In the genomic region with DNA sequence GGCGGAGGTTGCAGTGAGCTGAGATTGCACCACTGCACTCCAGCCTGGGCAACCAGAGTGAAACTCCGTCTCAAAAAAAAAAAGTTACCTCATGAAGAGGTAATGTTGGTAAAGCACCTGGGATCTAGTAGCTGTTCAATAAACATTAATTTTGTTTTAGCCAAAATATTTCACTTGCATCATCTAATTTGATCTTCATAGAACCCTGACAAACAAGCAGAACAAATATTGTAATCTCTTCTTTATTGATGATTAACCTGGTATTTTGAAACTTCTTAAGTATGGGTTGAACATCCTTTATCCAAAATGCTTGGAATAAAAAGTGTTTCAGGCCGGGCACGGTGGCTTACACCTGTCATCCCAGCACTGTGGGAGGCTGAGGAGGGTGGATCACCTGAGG, we compare ENCODE assay signal across 13 cellular contexts.
A peak's percentile ranks its signal among the peaks of the same experiment; 100 is the strongest.
DNase-seq lines count a peak whose midpoint lies in the region; ATAC-seq and TF ChIP-seq lines count a peak whose summit lies in the region.
"Had no signal": no experiment of that assay in that cellular context is flagged by ENCODE, and none has a peak within 500 bp of the region (broad histone marks: within the 10 kb centered on the region; RNA-seq: fewer than 3 reads in every experiment).

No MANE protein-coding gene starts in this region.

- H3K27ac ChIP-seq in 22Rv1 = peak overlapping the region; percentile 12

- peaks cover 89% of the 10 kb centered on the region for H3K36me3 Mint-ChIP-seq in activated CD8-positive, alpha-beta T cell treated with anti-CD3 and anti-CD28 coated beads for 36 hours (ENCODE audit: low read depth)
- H3K36me3 Mint-ChIP-seq in activated CD8-positive, alpha-beta T cell treated with anti-CD3 and anti-CD28 coated beads, Interleukin-2, amount 10 ng/mL, durations not matched to agents 7 days and 5 days (ENCODE audit: low read depth) = peaks cover 85% of the 10 kb centered on the region
- peaks cover 6% of the 10 kb centered on the region for H3K36me3 Mint-ChIP-seq in IgD-negative memory B cell
- H3K36me3 Mint-ChIP-seq in immature natural killer cell = peaks cover 6 to 27% (median 15%) of the 10 kb centered on the region in 3 donors

- no peak for TF ChIP-seq CTCF in activated CD8-positive, alpha-beta T cell treated with anti-CD3 and anti-CD28 coated beads for 36 hours (IDR thresholded peaks at IDR 0.05)
- TF ChIP-seq CTCF in 22Rv1 (IDR thresholded peaks at IDR 0.05) = no peak

- peaks cover 6% of the 10 kb centered on the region for H3K9me3 Mint-ChIP-seq in activated CD8-positive, alpha-beta T cell treated with anti-CD3 and anti-CD28 coated beads for 36 hours
- H3K9me3 Mint-ChIP-seq in activated CD8-positive, alpha-beta T cell treated with anti-CD3 and anti-CD28 coated beads, Interleukin-2, amount 10 ng/mL, durations not matched to agents 7 days and 5 days (ENCODE audit: insufficient read depth) = no peaks in the 10 kb centered on the region
- H3K9me3 Mint-ChIP-seq in IgD-negative memory B cell (no peaks in the 10 kb centered on the region), immature natural killer cell (no peaks in the 10 kb centered on the region)

- intact Hi-C loops in activated CD8-positive, alpha-beta T cell treated with anti-CD3 and anti-CD28 coated beads for 36 hours (cut with micrococcal nuclease) = no loop called here

- POLR2A ChIA-PET in activated CD8-positive, alpha-beta T cell treated with anti-CD3 and anti-CD28 coated beads for 36 hours (lab: Charles Lee) = interaction anchor here (0.5 to 7.3 kb wide), 4 partner anchors 10 to 171 kb away, joined by 3 to 89 read pairs (median 6); no protein-coding TSS in a partner anchor
- POLR2A ChIA-PET in activated CD8-positive, alpha-beta T cell treated with anti-CD3 and anti-CD28 coated beads, Interleukin-2, amount 10 ng/mL, durations not matched to agents 7 days and 5 days (lab: Charles Lee) = interaction anchor here (0.7 to 3.6 kb wide), 7 partner anchors 10 to 169 kb away, joined by 3 to 20 read pairs (median 4); no protein-coding TSS in a partner anchor

- peaks cover 76% of the 10 kb centered on the region for H3K4me1 Mint-ChIP-seq in activated CD8-positive, alpha-beta T cell treated with anti-CD3 and anti-CD28 coated beads for 36 hours (ENCODE audit: low read depth)
- H3K4me1 Mint-ChIP-seq in activated CD8-positive, alpha-beta T cell treated with anti-CD3 and anti-CD28 coated beads, Interleukin-2, amount 10 ng/mL, durations not matched to agents 7 days and 5 days (ENCODE audit: low read depth) = peaks cover 67% of the 10 kb centered on the region
- H3K4me1 Mint-ChIP-seq in IgD-negative memory B cell = peaks cover 37 to 47% (median 45%) of the 10 kb centered on the region in 3 donors
- H3K4me1 Mint-ChIP-seq in immature natural killer cell = peaks cover 48 to 84% of the 10 kb centered on the region in 2 donors

- peak overlapping the region; percentile 76 for H3K27ac Mint-ChIP-seq in activated CD8-positive, alpha-beta T cell treated with anti-CD3 and anti-CD28 coated beads for 36 hours
- H3K27ac Mint-ChIP-seq in activated CD8-positive, alpha-beta T cell treated with anti-CD3 and anti-CD28 coated beads, Interleukin-2, amount 10 ng/mL, durations not matched to agents 7 days and 5 days = no peak overlapping the region
- H3K27ac Mint-ChIP-seq in IgD-negative memory B cell = peak overlapping the region in 2 of 3 donors; percentile 53 to 94
- peak overlapping the region; percentile 30 to 79 (median 66) for H3K27ac Mint-ChIP-seq in immature natural killer cell

- no peak overlapping the region for H3K4me3 Mint-ChIP-seq in activated CD8-positive, alpha-beta T cell treated with anti-CD3 and anti-CD28 coated beads for 36 hours
- H3K4me3 Mint-ChIP-seq in activated CD8-positive, alpha-beta T cell treated with anti-CD3 and anti-CD28 coated beads, Interleukin-2, amount 10 ng/mL, durations not matched to agents 7 days and 5 days = no peak overlapping the region
- H3K4me3 Mint-ChIP-seq in IgD-negative memory B cell (no peak overlapping the region), immature natural killer cell (no peak overlapping the region)

- CTCF ChIA-PET in activated CD8-positive, alpha-beta T cell treated with anti-CD3 and anti-CD28 coated beads for 36 hours (lab: Charles Lee) = interaction anchor here (0.8 to 0.9 kb wide), 2 partner anchors 12 to 295 kb away, joined by 3 read pairs; no protein-coding TSS in a partner anchor
- CTCF ChIA-PET in activated CD8-positive, alpha-beta T cell treated with anti-CD3 and anti-CD28 coated beads, Interleukin-2, amount 10 ng/mL, durations not matched to agents 7 days and 5 days (lab: Charles Lee) = interaction anchor here (0.7 to 3.9 kb wide), 6 partner anchors 10 to 169 kb away, joined by 3 to 23 read pairs (median 3); no protein-coding TSS in a partner anchor

- no peaks in the 10 kb centered on the region for H3K27me3 Mint-ChIP-seq in activated CD8-positive, alpha-beta T cell treated with anti-CD3 and anti-CD28 coated beads for 36 hours
- H3K27me3 Mint-ChIP-seq in activated CD8-positive, alpha-beta T cell treated with anti-CD3 and anti-CD28 coated beads, Interleukin-2, amount 10 ng/mL, durations not matched to agents 7 days and 5 days (ENCODE audit: low read depth) = no peaks in the 10 kb centered on the region
- no peaks in the 10 kb centered on the region for H3K27me3 Mint-ChIP-seq in IgD-negative memory B cell
- no peaks in the 10 kb centered on the region for H3K27me3 Mint-ChIP-seq in immature natural killer cell (ENCODE audit: low read depth in 3 of 3)

- no peak for DNase-seq in activated CD8-positive, alpha-beta T cell treated with anti-CD3 and anti-CD28 coated beads for 36 hours
- DNase-seq in activated CD8-positive, alpha-beta T cell treated with anti-CD3 and anti-CD28 coated beads, Interleukin-2, amount 10 ng/mL, durations not matched to agents 7 days and 5 days = no peak
- DNase-seq in immature natural killer cell (no peak), GOT3 (lab: John Stamatoyannopoulos, UW) (no peak), NCI-H510A treated with DMSO at 0.1 percent for 48 hours (lab: John Stamatoyannopoulos, UW) (no peak)
- DNase-seq in stimulated activated CD4-positive, alpha-beta T cell treated with anti-CD3 and anti-CD28 coated beads, Interleukin-2, amount 100 ng/mL, for 24 hours = no peak
- DNase-seq: DMS79 treated with DMSO at 0.1 percent for 48 hours, GDM1, NCI-H1436 treated with DMSO at 0.1 percent for 48 hours, NCI-H2081, NCI-H526 treated with DMSO at 0.1 percent for 48 hours had no signal

- ATAC-seq in activated CD8-positive, alpha-beta T cell treated with anti-CD3 and anti-CD28 coated beads for 36 hours = no peak
- ATAC-seq in activated CD8-positive, alpha-beta T cell treated with anti-CD3 and anti-CD28 coated beads, Interleukin-2, amount 10 ng/mL, durations not matched to agents 7 days and 5 days = no peak
